ENCODE assay signal across 13 cellular contexts in the genomic region with DNA sequence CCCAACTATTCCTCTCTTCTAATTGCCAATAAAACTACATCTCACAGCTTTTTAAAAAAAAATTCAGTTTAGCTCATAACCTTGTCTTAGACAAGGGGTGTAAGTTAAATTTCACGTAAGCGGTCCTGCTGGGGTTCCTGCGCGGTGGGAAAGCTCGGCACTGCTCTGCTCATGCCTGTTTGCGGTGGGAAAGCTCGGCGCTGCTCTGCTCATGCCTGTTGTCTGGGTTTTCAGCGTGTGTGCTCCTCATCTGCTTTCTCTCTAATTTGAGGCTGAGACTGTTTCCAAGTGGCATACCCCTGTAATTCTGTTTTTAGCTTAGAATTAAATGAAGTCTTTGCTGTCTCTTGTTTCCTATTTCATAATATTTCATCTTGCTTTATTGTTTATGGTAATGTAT. TPM values are rescaled to one million over a fixed set of nuclear protein-coding genes. Genes with fewer than 3 reads are reported as not detected.
DNase-seq lines count a peak whose midpoint lies in the region; ATAC-seq and FAIRE-seq lines count a peak whose summit lies in the region.
"Had no signal": no experiment of that assay in that cellular context is flagged by ENCODE, and none has a peak within 500 bp of the region (broad histone marks: within the 10 kb centered on the region; RNA-seq: fewer than 3 reads in every experiment).

No MANE protein-coding gene starts in this region.

- DNase-seq in AG08396 (ENCODE audit: low spot score) (peak; percentile 41), HK-2 (ENCODE audit: unreplicated experiment) (peak; percentile 45), naive B cell (no peak), middle frontal gyrus (ENCODE audit: extremely low spot score, low spot score) (no peak), RCC 7860 (ENCODE audit: low spot score) (no peak), HuH-7 (ENCODE audit: low spot score) (no peak)
- no peak for DNase-seq in central memory CD8-positive, alpha-beta T cell (ENCODE audit: low spot score in 2 of 2)
- DNase-seq: activated naive CD4-positive, alpha-beta T cell; DMS 273 treated with DMSO at 0.1 percent for 48 hours; NCI-H2171 treated with DMSO at 0.1 percent for 48 hours had no signal

- FAIRE-seq in RCC 7860 (lab: Jason Lieb, UNC) = no peak

- no peak overlapping the region for H3K4me3 Mint-ChIP-seq in central memory CD8-positive, alpha-beta T cell
- H3K4me3 Mint-ChIP-seq in naive B cell = peak overlapping the region; percentile 13 to 79 (median 68)

- no peaks in the 10 kb centered on the region for H3K27me3 Mint-ChIP-seq in central memory CD8-positive, alpha-beta T cell
- H3K27me3 Mint-ChIP-seq in naive B cell = no peaks in the 10 kb centered on the region

- peaks cover 5% of the 10 kb centered on the region for H3K36me3 Mint-ChIP-seq in central memory CD8-positive, alpha-beta T cell (ENCODE audit: insufficient read depth)
- peaks cover 0 to 11% of the 10 kb centered on the region in 2 donors for H3K36me3 Mint-ChIP-seq in naive B cell

- H3K9me3 Mint-ChIP-seq in central memory CD8-positive, alpha-beta T cell = no peaks in the 10 kb centered on the region
- H3K9me3 Mint-ChIP-seq in naive B cell = no peaks in the 10 kb centered on the region

- peak overlapping the region; percentile 17 for H3K27ac Mint-ChIP-seq in central memory CD8-positive, alpha-beta T cell (ENCODE audit: low read depth)
- peak overlapping the region; percentile 50 to 96 (median 81) for H3K27ac Mint-ChIP-seq in naive B cell

- no peak for ATAC-seq in central memory CD8-positive, alpha-beta T cell (replicated peaks; ENCODE audit: extremely low read depth, poor library complexity, severe bottlenecking)
- ATAC-seq in naive B cell (ENCODE audit: low read depth in 2 of 2) (no peak), HG03432 (IDR thresholded peaks at IDR 0.05; ENCODE audit: unreplicated experiment) (no peak)
- ATAC-seq: gastroesophageal sphincter, HCT116 had no signal

- H3K4me1 Mint-ChIP-seq in central memory CD8-positive, alpha-beta T cell = peaks cover 65% of the 10 kb centered on the region
- H3K4me1 Mint-ChIP-seq in naive B cell = peaks cover 71 to 91% (median 89%) of the 10 kb centered on the region in 3 donors

RNA-seq across cellular contexts. Expression of a gene that starts 18.6 kb away (rescaled TPM):
- 10 to 100 TPM; 16.6 to 44.1 (median 27.5) TPM for polyA plus RNA-seq in naive B cell (ENCODE audit: low read depth in 6 of 6)

Comparison
In these comparisons a context has a peak if more than half of its experiments do, and no peak if none do; other contexts are left out.
1. DNase-seq: peak in AG08396 (single experiment) and HK-2 (single experiment); none in central memory CD8-positive, alpha-beta T cell (0 of 2), naive B cell (single experiment), middle frontal gyrus (single experiment), RCC 7860 (single experiment) and HuH-7 (single experiment).